Comparison of ENCODE assay signal across 15 cellular contexts in genomic region chr11:44852159-44852707, GRCh38.
DNase-seq lines count a peak whose midpoint lies in the region; ATAC-seq and TF ChIP-seq lines count a peak whose summit lies in the region.
"Had no signal": no experiment of that assay in that cellular context is flagged by ENCODE, and none has a peak within 500 bp of the region (broad histone marks: within the 10 kb centered on the region; RNA-seq: fewer than 3 reads in every experiment).

No MANE protein-coding gene starts in this region.

- no peak overlapping the region for H4K8ac ChIP-seq in trophoblast cell (ENCODE audit: low read depth, low read length)

- ATAC-seq in PC-3 (peak; percentile 25), HG02571 (IDR thresholded peaks at IDR 0.05; ENCODE audit: unreplicated experiment) (no peak)
- ATAC-seq: SK-N-SH treated with all-trans-retinoic acid at 6 μM for 48 hours had no signal

- no peak overlapping the region for H3K14ac ChIP-seq in trophoblast cell (ENCODE audit: low read length)

- WGBS in trophoblast cell (ENCODE audit: extremely low coverage, insufficient coverage, insufficient read length), result no CpG with 5 or more reads among the region's 1 CpG

- H3K36me3 ChIP-seq in PC-3 (ENCODE audit: low read depth, low read length) (no peaks in the 10 kb centered on the region), MG63 (no peaks in the 10 kb centered on the region), trophoblast cell (ENCODE audit: control insufficient read depth in 1 of 2, insufficient read depth in 2 of 2, low read length in 2 of 2) (no peaks in the 10 kb centered on the region)

- CTCF ChIA-PET in PC-3 (lab: Charles Lee), result no interaction called here

- H3K9me3 ChIP-seq in PC-3 (ENCODE audit: low read length), result no peaks in the 10 kb centered on the region
- H3K9me3 ChIP-seq in MG63, result peaks cover under 1% of the 10 kb centered on the region; the same call in 1 of the 2 replicates
- H3K9me3 ChIP-seq in trophoblast cell (ENCODE audit: insufficient read depth, low read depth, low read length), result no peaks in the 10 kb centered on the region

- H3K27me3 ChIP-seq in PC-3 (ENCODE audit: low read length) (no peaks in the 10 kb centered on the region), MG63 (no peaks in the 10 kb centered on the region), trophoblast cell (ENCODE audit: insufficient read depth, low read length) (no peaks in the 10 kb centered on the region)

- no peak overlapping the region for H4K91ac ChIP-seq in trophoblast cell (ENCODE audit: low read depth, low read length)

- no peaks in the 10 kb centered on the region for H3K79me1 ChIP-seq in trophoblast cell (ENCODE audit: low read length)

- no peak overlapping the region for H3K4ac ChIP-seq in trophoblast cell (ENCODE audit: low read depth, low read length)

- no peak overlapping the region for H3K4me2 ChIP-seq in PC-3 (ENCODE audit: low read length)
- no peak overlapping the region for H3K4me2 ChIP-seq in trophoblast cell (ENCODE audit: low read length)
- H3K4me2 ChIP-seq: PC-9 had no signal

- H2AFZ ChIP-seq in PC-3 (ENCODE audit: low read length), result no peak overlapping the region
- no peak overlapping the region for H2AFZ ChIP-seq in trophoblast cell (ENCODE audit: insufficient read depth, low read length, poor library complexity)
- H2AFZ ChIP-seq: PC-9 had no signal

- no peak overlapping the region for H2BK5ac ChIP-seq in trophoblast cell (ENCODE audit: low read depth, low read length, poor library complexity)

- H2AK5ac ChIP-seq in trophoblast cell (ENCODE audit: low read length), result no peak overlapping the region

- no peak for TF ChIP-seq CTCF in PC-3 (conservative IDR thresholded peaks at IDR 0.05; ENCODE audit: low read depth, low read length)

- peaks cover 36% of the 10 kb centered on the region for H3K4me1 ChIP-seq in PC-3 (ENCODE audit: insufficient read depth, low read length)
- peaks cover 1 to 2% of the 10 kb centered on the region in 2 experiments for H3K4me1 ChIP-seq in trophoblast cell (ENCODE audit: control insufficient read depth in 1 of 2, insufficient read depth in 2 of 2, low read length in 2 of 2)

- H3K18ac ChIP-seq in trophoblast cell (ENCODE audit: low read length), result no peak overlapping the region

- DNase-seq in ELR (ENCODE audit: low read depth), result peak; percentile 14
- DNase-seq in PC-3, result peak; percentile 79
- peak; percentile 8 for DNase-seq in epithelial cell of prostate (ENCODE audit: low read depth, low spot score)
- DNase-seq in renal cortical epithelial cell (ENCODE audit: low read depth), result peak; percentile 28
- no peak for DNase-seq in MG63
- DNase-seq in trophoblast cell, result no peak
- DNase-seq: DMS153, NCI-H1436 treated with DMSO at 0.1 percent for 48 hours, NCI-H2081 treated with DMSO at 0.1 percent for 48 hours, NCI-H2227 treated with DMSO at 0.1 percent for 48 hours, NCI-H748 treated with DMSO at 0.1 percent for 48 hours, SHP77 had no signal

- H3F3A ChIP-seq in PC-3 (ENCODE audit: low read length, unreplicated experiment), result no peaks in the 10 kb centered on the region

- H2BK12ac ChIP-seq in trophoblast cell (ENCODE audit: low read length), result no peak overlapping the region

- H3K9ac ChIP-seq in PC-3 (ENCODE audit: low read length) (no peak overlapping the region), trophoblast cell (ENCODE audit: low read length) (no peak overlapping the region)

- no peak overlapping the region for H3K23ac ChIP-seq in trophoblast cell (ENCODE audit: low read length)

- H4K20me1 ChIP-seq in PC-3 (ENCODE audit: low read length), result no peaks in the 10 kb centered on the region

- H2BK120ac ChIP-seq in trophoblast cell (ENCODE audit: insufficient read depth, low read length, poor library complexity), result no peak overlapping the region

- H3K9me2 ChIP-seq in PC-3 (replicated peaks; ENCODE audit: low read length), result no peaks in the 10 kb centered on the region

- H3K79me2 ChIP-seq in PC-3 (ENCODE audit: low read length) (no peaks in the 10 kb centered on the region), trophoblast cell (ENCODE audit: control insufficient read depth, insufficient read depth, low read length, poor library complexity) (no peaks in the 10 kb centered on the region)

- no peak overlapping the region for H3K4me3 ChIP-seq in PC-3 (ENCODE audit: low read length)
- H3K4me3 ChIP-seq in MG63, result no peak overlapping the region
- H3K4me3 ChIP-seq in trophoblast cell (ENCODE audit: low read depth, low read length), result no peak overlapping the region
- H3K4me3 ChIP-seq: PC-9 had no signal

- intact Hi-C loops in PC-3 (cut with micrococcal nuclease), result loop anchor here (1.0 kb wide), 1 partner anchor 10 kb away; no protein-coding TSS in a partner anchor

- no peak overlapping the region for H4K12ac ChIP-seq in trophoblast cell (ENCODE audit: low read depth, low read length)

- POLR2A ChIA-PET in PC-3 (lab: Charles Lee; ENCODE audit: unreplicated experiment), result interaction anchor here (0.6 kb wide), 2 partner anchors 328 to 1172 kb away, joined by 3 to 4 read pairs; partner anchors contain the start of gene HSD17B12

- no TSS peak for BruUV-seq in PC-3 (replicated peaks; lab: Mats Ljungman, UMichigan)

- H3K27ac ChIP-seq in PC-3 (ENCODE audit: low read length) (no peak overlapping the region), epithelial cell of prostate (no peak overlapping the region), trophoblast cell (ENCODE audit: low read depth, low read length) (no peak overlapping the region)
- H3K27ac ChIP-seq: PC-9 had no signal

Comparison
In these comparisons a context has a peak if more than half of its experiments do, and no peak if none do; other contexts are left out.
1. DNase-seq: peak in ELR (single experiment), PC-3 (single experiment), epithelial cell of prostate (single experiment) and renal cortical epithelial cell (single experiment); none in MG63 (single experiment) and trophoblast cell (0 of 2).